ENCODE assay signal across 10 cellular contexts in the genomic region with DNA sequence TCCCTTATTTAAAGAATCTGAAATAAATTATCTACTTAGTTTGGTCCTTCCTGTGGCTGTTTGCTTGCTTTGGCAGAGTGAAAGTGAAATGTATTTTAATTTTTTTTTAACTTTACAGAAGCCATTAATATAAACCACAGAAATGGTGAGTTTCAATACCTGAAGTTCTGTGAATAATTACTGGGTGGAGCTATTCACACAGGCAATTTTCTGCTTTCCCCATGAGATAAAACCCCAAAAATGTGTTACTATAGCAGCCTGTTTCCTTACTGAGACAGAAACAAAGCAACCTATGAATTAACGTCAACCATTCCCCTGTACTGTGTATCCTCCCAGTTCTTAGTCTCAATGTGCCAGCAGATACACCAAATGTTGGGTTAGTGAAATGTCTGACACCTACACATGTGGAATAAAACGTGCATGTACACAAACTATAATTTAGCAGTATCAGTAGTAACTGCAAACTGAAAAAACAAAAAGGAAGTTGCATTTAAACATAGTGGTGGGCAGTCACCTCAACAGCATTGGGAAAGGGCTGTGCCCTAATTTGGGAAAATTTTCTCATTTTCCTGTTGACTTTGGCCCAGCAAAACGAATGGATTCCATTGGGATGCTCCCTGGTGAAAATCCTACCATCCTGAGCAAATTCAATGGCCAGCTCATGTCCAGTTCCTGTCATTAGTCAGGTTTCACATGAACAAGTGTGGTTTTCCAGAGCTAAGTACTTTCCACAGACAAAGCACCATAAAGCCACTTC.
DNase-seq lines count a peak whose midpoint lies in the region; ATAC-seq, FAIRE-seq and TF ChIP-seq lines count a peak whose summit lies in the region.
"Had no signal": no experiment of that assay in that cellular context is flagged by ENCODE, and none has a peak within 500 bp of the region (broad histone marks: within the 10 kb centered on the region; RNA-seq: fewer than 3 reads in every experiment).

No MANE protein-coding gene starts in this region.

- no peak overlapping the region for H3K9ac ChIP-seq in astrocyte (ENCODE audit: low read length)
- H3K9ac ChIP-seq: BLaER1 treated with 17β-estradiol and CSF1 and Interleukin-3, amounts not matched to agents 10 nM and 100 nM had no signal

- H3K4me2 ChIP-seq in astrocyte (ENCODE audit: low read length), result no peak overlapping the region

- H3K9me3 Mint-ChIP-seq in astrocyte (ENCODE audit: unreplicated experiment), result peaks cover 2% of the 10 kb centered on the region
- H3K9me3 Mint-ChIP-seq: neural crest cell had no signal

- H3K27ac Mint-ChIP-seq in astrocyte (ENCODE audit: unreplicated experiment), result no peak overlapping the region

- H3K4me3 ChIP-seq in left ventricle myocardium inferior (no peak overlapping the region), astrocyte (ENCODE audit: insufficient read depth, low read depth, low read length) (no peak overlapping the region), uterus (no peak overlapping the region), HAP-1 (no peak overlapping the region)
- H3K4me3 ChIP-seq: BLaER1 treated with 17β-estradiol and CSF1 and Interleukin-3, amounts not matched to agents 10 nM and 100 nM had no signal

- H3K27me3 Mint-ChIP-seq in astrocyte (ENCODE audit: low read depth, unreplicated experiment), result peaks cover 10% of the 10 kb centered on the region

- no peak for ATAC-seq in left cardiac atrium
- peak; percentile 64 for ATAC-seq in HG03025 (IDR thresholded peaks at IDR 0.05; ENCODE audit: low FRiP score, unreplicated experiment)

- H3K27ac ChIP-seq in left ventricle myocardium inferior (replicated peaks), result peak overlapping the region; percentile 72
- H3K27ac ChIP-seq in astrocyte (ENCODE audit: low read depth, low read length), result no peak overlapping the region
- H3K27ac ChIP-seq in uterus, result peak overlapping the region; percentile 54 to 82
- H3K27ac ChIP-seq: BLaER1 treated with 17β-estradiol and CSF1 and Interleukin-3, amounts not matched to agents 10 nM and 100 nM had no signal

- no peak for DNase-seq in left ventricle myocardium inferior
- no peak for DNase-seq in left cardiac atrium
- DNase-seq in astrocyte (ENCODE audit: low read depth), result peak; percentile 86
- DNase-seq in uterus, result no peak
- DNase-seq in posterior vena cava (ENCODE audit: low spot score), result no peak
- DNase-seq in mesenteric fat pad (ENCODE audit: low spot score), result no peak
- no peak for DNase-seq in HAP-1 (ENCODE audit: low spot score in 2 of 2)

- FAIRE-seq in astrocyte (lab: Jason Lieb, UNC), result no peak

- H3K4me3 Mint-ChIP-seq in astrocyte (ENCODE audit: unreplicated experiment), result no peak overlapping the region
- H3K4me3 Mint-ChIP-seq: neural crest cell had no signal

- TF ChIP-seq CTCF in left ventricle myocardium inferior (IDR thresholded peaks at IDR 0.05; ENCODE audit: borderline replicate concordance) (no peak), astrocyte (IDR thresholded peaks at IDR 0.05; ENCODE audit: insufficient read depth, low read depth, low read length) (no peak), uterus (IDR thresholded peaks at IDR 0.05) (no peak)

- in situ Hi-C loops in HAP-1 (cut with MboI; ENCODE audit: low sequenced_read_pairs), result no loop called here

- H3K27me3 ChIP-seq in left ventricle myocardium inferior (ENCODE audit: low read depth), result no peaks in the 10 kb centered on the region
- peaks cover under 1% of the 10 kb centered on the region for H3K27me3 ChIP-seq in astrocyte (ENCODE audit: insufficient read depth, low read length)
- H3K27me3 ChIP-seq in uterus, result no peaks in the 10 kb centered on the region
- no peaks in the 10 kb centered on the region; the same call in 1 of the 2 replicates for H3K27me3 ChIP-seq in HAP-1 (ENCODE audit: low read depth)
- H3K27me3 ChIP-seq: BLaER1 treated with 17β-estradiol and CSF1 and Interleukin-3, amounts not matched to agents 10 nM and 100 nM had no signal

- intact Hi-C loops in left ventricle myocardium inferior (cut with micrococcal nuclease) (no loop called here), left cardiac atrium (cut with DNase I) (no loop called here), uterus (cut with DNase I; ENCODE audit: low total_unique reads) (no loop called here), posterior vena cava (cut with DNase I) (no loop called here)

- H4K20me1 ChIP-seq in astrocyte (ENCODE audit: insufficient read depth, low read length), result no peaks in the 10 kb centered on the region
- H4K20me1 ChIP-seq: BLaER1 treated with 17β-estradiol and CSF1 and Interleukin-3, amounts not matched to agents 10 nM and 100 nM had no signal

- no peaks in the 10 kb centered on the region for H3K36me3 ChIP-seq in left ventricle myocardium inferior
- H3K36me3 ChIP-seq in astrocyte (ENCODE audit: insufficient read depth, low read length), result no peaks in the 10 kb centered on the region
- no peaks in the 10 kb centered on the region for H3K36me3 ChIP-seq in uterus
- H3K36me3 ChIP-seq in HAP-1 (replicated peaks), result no peaks in the 10 kb centered on the region
- H3K36me3 ChIP-seq: BLaER1 treated with 17β-estradiol and CSF1 and Interleukin-3, amounts not matched to agents 10 nM and 100 nM had no signal

- H3K79me2 ChIP-seq in astrocyte (ENCODE audit: insufficient read depth, low read length), result no peaks in the 10 kb centered on the region

- H3K9me3 ChIP-seq in left ventricle myocardium inferior (replicated peaks) (no peaks in the 10 kb centered on the region), astrocyte (ENCODE audit: insufficient read depth, low read depth, low read length) (no peaks in the 10 kb centered on the region), uterus (no peaks in the 10 kb centered on the region), HAP-1 (no peaks in the 10 kb centered on the region; the same call in 1 of the 2 replicates)
- H3K9me3 ChIP-seq: BLaER1 treated with 17β-estradiol and CSF1 and Interleukin-3, amounts not matched to agents 10 nM and 100 nM had no signal

- no peak for TF ChIP-seq POLR2A in uterus (IDR thresholded peaks at IDR 0.05)

- no peak overlapping the region for H2AFZ ChIP-seq in astrocyte (ENCODE audit: low read depth, low read length)

- peaks cover 46% of the 10 kb centered on the region for H3K4me1 ChIP-seq in left ventricle myocardium inferior
- H3K4me1 ChIP-seq in astrocyte (ENCODE audit: insufficient read depth, low read length), result no peaks in the 10 kb centered on the region
- H3K4me1 ChIP-seq in uterus, result peaks cover 5 to 26% of the 10 kb centered on the region in 2 donors
- H3K4me1 ChIP-seq in HAP-1, result no peaks in the 10 kb centered on the region

- no peaks in the 10 kb centered on the region for H3K4me1 Mint-ChIP-seq in astrocyte (ENCODE audit: low read depth, unreplicated experiment)
- H3K4me1 Mint-ChIP-seq: neural crest cell had no signal

- H3K36me3 Mint-ChIP-seq in astrocyte (ENCODE audit: low read depth, unreplicated experiment), result no peaks in the 10 kb centered on the region
